Comparison of ENCODE assay signal across 8 cellular contexts in the genomic region with DNA sequence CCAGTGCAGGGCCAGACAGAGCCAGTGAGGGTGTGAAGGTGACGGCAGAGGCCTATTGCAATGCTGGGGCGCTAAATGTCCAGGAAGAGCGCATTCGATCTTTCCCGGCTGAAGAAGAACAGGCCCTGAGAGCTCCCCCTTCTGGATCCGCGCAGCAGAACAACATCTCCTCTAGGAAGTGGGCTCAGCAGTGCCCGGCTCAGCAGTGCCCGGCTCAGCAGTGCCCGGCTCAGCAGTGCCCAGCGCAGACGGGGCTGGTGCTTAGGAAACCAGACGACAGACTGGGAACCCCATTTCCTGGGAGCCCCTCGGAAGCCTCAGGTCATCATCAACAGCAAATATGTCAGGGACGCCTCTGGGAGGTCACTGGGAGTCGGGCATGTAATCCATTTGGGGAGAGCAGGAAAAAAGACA. TPM values are rescaled to one million over a fixed set of nuclear protein-coding genes. Genes with fewer than 3 reads are reported as not detected.
DNase-seq lines count a peak whose midpoint lies in the region; ATAC-seq and TF ChIP-seq lines count a peak whose summit lies in the region.

No MANE protein-coding gene starts in this region.

- H3K4me1 ChIP-seq in Panc1 (ENCODE audit: control insufficient read depth, insufficient read depth, low read length) (no peaks in the 10 kb centered on the region), gastrocnemius medialis (peaks cover 0 to 7% of the 10 kb centered on the region in 2 donors)

- in situ Hi-C loops in Panc1 (cut with HindIII; ENCODE audit: low pct_unique_long_range_greater_than_20kb, low sequenced_read_pairs) (no loop called here), gastrocnemius medialis (cut with MboI; ENCODE audit: low sequenced_read_pairs in 4 of 4) (loop anchor here (5.0 to 25.0 kb wide), 4 partner anchors 81 to 199 kb away; no protein-coding TSS in a partner anchor)

- H3K27ac ChIP-seq in Panc1 (ENCODE audit: low read length), result no peak overlapping the region
- H3K27ac ChIP-seq in gastrocnemius medialis, result no peak overlapping the region

- intact Hi-C loops in Panc1 (cut with micrococcal nuclease; ENCODE audit: unreplicated experiment) (loop anchor here (5.0 kb wide), 1 partner anchor 209 kb away; no protein-coding TSS in a partner anchor), left cardiac atrium (cut with DNase I) (loop anchor here (5.0 kb wide), 2 partner anchors 89 to 209 kb away; no protein-coding TSS in a partner anchor), gastrocnemius medialis (cut with DNase I; ENCODE audit: low total_unique reads) (loop anchor here (10.0 kb wide), 1 partner anchor 211 kb away; no protein-coding TSS in a partner anchor)

- DNase-seq in DMS153 (lab: John Stamatoyannopoulos, UW) (peak; percentile 58), HUDEP-2 (lab: John Stamatoyannopoulos, UW; ENCODE audit: unreplicated experiment in 76 of 76) (peak in 53 of 76 experiments; percentile 7 to 77 (median 53)), Panc1 (ENCODE audit: low read depth, low spot score) (no peak), left cardiac atrium (no peak), gastrocnemius medialis (no peak), globus pallidus (ENCODE audit: low spot score) (no peak)
- DNase-seq in activated naive CD4-positive, alpha-beta T cell treated with anti-CD3 and anti-CD28 coated beads, Interleukin-2, amount 10 ng/mL, durations not matched to agents 7 days and 5 days, result peak; percentile 71

- no peaks in the 10 kb centered on the region for H3K36me3 ChIP-seq in Panc1 (ENCODE audit: control insufficient read depth, insufficient read depth, low read length)
- H3K36me3 ChIP-seq in gastrocnemius medialis, result no peaks in the 10 kb centered on the region

- peaks cover 8% of the 10 kb centered on the region for H3K36me3 Mint-ChIP-seq in activated naive CD4-positive, alpha-beta T cell treated with anti-CD3 and anti-CD28 coated beads, Interleukin-2, amount 10 ng/mL, durations not matched to agents 7 days and 5 days

- H3K27me3 ChIP-seq in Panc1 (ENCODE audit: control insufficient read depth, insufficient read depth, low read length) (peaks cover 3% of the 10 kb centered on the region; the same call in 1 of the 2 replicates), gastrocnemius medialis (peaks cover 5 to 7% (median 5%) of the 10 kb centered on the region in 3 donors)

- CTCF ChIA-PET in Panc1 (lab: Charles Lee), result interaction anchor here (0.7 to 1.7 kb wide), 6 partner anchors 11 to 110 kb away, joined by 3 to 10 read pairs (median 4); no protein-coding TSS in a partner anchor
- CTCF ChIA-PET in activated naive CD4-positive, alpha-beta T cell treated with anti-CD3 and anti-CD28 coated beads, Interleukin-2, amount 10 ng/mL, durations not matched to agents 7 days and 5 days (lab: Charles Lee), result interaction anchor here (0.6 to 6.0 kb wide), 22 partner anchors 8 to 506 kb away, joined by 3 to 91 read pairs (median 5); no protein-coding TSS in a partner anchor

- H3K27ac Mint-ChIP-seq in activated naive CD4-positive, alpha-beta T cell treated with anti-CD3 and anti-CD28 coated beads, Interleukin-2, amount 10 ng/mL, durations not matched to agents 7 days and 5 days, result no peak overlapping the region

- no peak overlapping the region for H3K4me3 ChIP-seq in Panc1 (ENCODE audit: low read depth in 2 of 2, low read length in 2 of 2)
- H3K4me3 ChIP-seq in gastrocnemius medialis, result no peak overlapping the region

- ATAC-seq in Panc1, result peak; percentile 91
- peak; percentile 55 to 60 for ATAC-seq in left cardiac atrium
- no peak for ATAC-seq in gastrocnemius medialis
- no peak for ATAC-seq in GM21619 (IDR thresholded peaks at IDR 0.05; ENCODE audit: unreplicated experiment)

- no TSS peak for BruUV-seq in Panc1 (replicated peaks; lab: Mats Ljungman, UMichigan)

- no peak overlapping the region for H3K4me3 Mint-ChIP-seq in activated naive CD4-positive, alpha-beta T cell treated with anti-CD3 and anti-CD28 coated beads, Interleukin-2, amount 10 ng/mL, durations not matched to agents 7 days and 5 days

- H3K9me3 Mint-ChIP-seq in activated naive CD4-positive, alpha-beta T cell treated with anti-CD3 and anti-CD28 coated beads, Interleukin-2, amount 10 ng/mL, durations not matched to agents 7 days and 5 days, result peaks cover 17% of the 10 kb centered on the region

- POLR2A ChIA-PET in Panc1 (lab: Charles Lee), result no interaction called here

- peaks cover 82% of the 10 kb centered on the region for H3K27me3 Mint-ChIP-seq in activated naive CD4-positive, alpha-beta T cell treated with anti-CD3 and anti-CD28 coated beads, Interleukin-2, amount 10 ng/mL, durations not matched to agents 7 days and 5 days

- H3K9me3 ChIP-seq in Panc1 (ENCODE audit: control insufficient read depth, insufficient read depth, low read depth, low read length) (peaks cover 8% of the 10 kb centered on the region), gastrocnemius medialis (no peaks in the 10 kb centered on the region)

- TF ChIP-seq CTCF in Panc1 (IDR thresholded peaks at IDR 0.05) (peak; percentile 93), gastrocnemius medialis (IDR thresholded peaks at IDR 0.05 in 4 of 5, conservative IDR thresholded peaks at IDR 0.05 in 1 of 5) (peak in 3 of 5 experiments; percentile 32 to 51 (median 33))

- no peak for TF ChIP-seq POLR2A in gastrocnemius medialis (IDR thresholded peaks at IDR 0.05)

- peaks cover 39% of the 10 kb centered on the region for H3K4me1 Mint-ChIP-seq in activated naive CD4-positive, alpha-beta T cell treated with anti-CD3 and anti-CD28 coated beads, Interleukin-2, amount 10 ng/mL, durations not matched to agents 7 days and 5 days

RNA-seq across cellular contexts. Expression of a gene that starts 4.7 kb away (rescaled TPM):
- total RNA-seq in Panc1 (2021; ENCODE audit: unreplicated experiment), result 3.1 TPM
- polyA plus RNA-seq in Panc1 (2012; ENCODE audit: insufficient read length), result 7.4 TPM
- total RNA-seq in left cardiac atrium, result 10 to 100 TPM; 13.1 to 63.9 TPM
- total RNA-seq in gastrocnemius medialis, result 10 to 100 TPM in 1 of 4 donors, 1 to 10 TPM in 3; 1.4 to 10.8 (median 4.2) TPM

RNA-seq across cellular contexts. Expression of a gene that starts 8.0 kb away (rescaled TPM):
- total RNA-seq in Panc1 (2021; ENCODE audit: unreplicated experiment) (1.8 TPM), left cardiac atrium (10 to 100 TPM; 59.1 to 82.1 TPM), gastrocnemius medialis (under 1 TPM in 3 of 4 donors, not detected in 1; 0.19 to 1.00 (median 0.46) TPM)
- 3.1 TPM for polyA plus RNA-seq in Panc1 (2012; ENCODE audit: insufficient read length)

RNA-seq across cellular contexts. Expression of a gene that starts 38.2 kb away (rescaled TPM):
- total RNA-seq in Panc1 (2021; ENCODE audit: unreplicated experiment) (0.98 TPM), left cardiac atrium (under 1 TPM; 0.13 to 0.32 TPM), gastrocnemius medialis (under 1 TPM in 1 of 4 donors, not detected in 3; 0.31 TPM)
- 1.6 TPM for polyA plus RNA-seq in Panc1 (2012; ENCODE audit: insufficient read length)

RNA-seq across cellular contexts. Expression of a gene that starts 42.1 kb away (rescaled TPM):
- 49.8 TPM for total RNA-seq in Panc1 (2021; ENCODE audit: unreplicated experiment)
- polyA plus RNA-seq in Panc1 (2012; ENCODE audit: insufficient read length), result 52.3 TPM
- total RNA-seq in left cardiac atrium, result 10 to 100 TPM; 20.1 to 21.6 TPM
- 10 to 100 TPM; 10.4 to 25.7 (median 16.2) TPM for total RNA-seq in gastrocnemius medialis

Comparison
In these comparisons a context has a peak if more than half of its experiments do, and no peak if none do; other contexts are left out.
1. DNase-seq: peak in DMS153 (single experiment), HUDEP-2 (53 of 76) and activated naive CD4-positive, alpha-beta T cell treated with anti-CD3 and anti-CD28 coated beads, Interleukin-2, amount 10 ng/mL, durations not matched to agents 7 days and 5 days (single experiment); none in Panc1 (single experiment), left cardiac atrium (single experiment), gastrocnemius medialis (0 of 2) and globus pallidus (single experiment).
2. ATAC-seq: peak in Panc1 (single experiment) and left cardiac atrium (2 of 2); none in gastrocnemius medialis (0 of 2) and GM21619 (single experiment).
3. RNA of a gene that starts 8.0 kb away (total RNA-seq): 59.1 to 82.1 TPM in left cardiac atrium; 1.8 TPM in Panc1 (single experiment) and 0.19 to 1.00 TPM in gastrocnemius medialis; every median in the first group is over 10 times any median in the second.